Comparison of ENCODE assay signal across 19 cellular contexts in genomic region chr11:272195-272930, GRCh38.
DNase-seq lines count a peak whose midpoint lies in the region; ATAC-seq lines count a peak whose summit lies in the region.
"Had no signal": no experiment of that assay in that cellular context is flagged by ENCODE, and none has a peak within 500 bp of the region (broad histone marks: within the 10 kb centered on the region; RNA-seq: fewer than 3 reads in every experiment).

No MANE protein-coding gene starts in this region.

- no peak overlapping the region for H3K27ac Mint-ChIP-seq in stimulated activated naive CD8-positive, alpha-beta T cell treated with anti-CD3 and anti-CD28 coated beads, Interleukin-15, amount 100 ng/mL, for 72 hours
- H3K27ac Mint-ChIP-seq: activated naive CD8-positive, alpha-beta T cell treated with anti-CD3 and anti-CD28 coated beads, Interleukin-2, amount 50 U/mL, for 24 hours; activated T-cell treated with anti-CD3 and anti-CD28 coated beads, Interleukin-2, amount 50 U/mL, for 72 hours; mesothelial cell of epicardium; neural progenitor cell had no signal

- peaks cover 38% of the 10 kb centered on the region for H3K4me1 Mint-ChIP-seq in stimulated activated naive CD8-positive, alpha-beta T cell treated with anti-CD3 and anti-CD28 coated beads, Interleukin-15, amount 100 ng/mL, for 72 hours

- DNase-seq in stimulated activated naive CD8-positive, alpha-beta T cell treated with anti-CD3 and anti-CD28 coated beads, Interleukin-15, Interleukin-2, amounts not matched to agents 100 U/mL and 50 U/mL, for 24 hours, result peak; percentile 0
- no peak for DNase-seq in stimulated activated naive CD8-positive, alpha-beta T cell treated with anti-CD3 and anti-CD28 coated beads, Interleukin-15, amount 100 ng/mL, for 72 hours
- DNase-seq in RPMI8226 (peak; percentile 81), iPS-NIHi7 (ENCODE audit: extremely low spot score) (peak; percentile 3), NCI-H1436 (lab: John Stamatoyannopoulos, UW) (no peak), substantia nigra (lab: John Stamatoyannopoulos, UW) (no peak)
- no peak for DNase-seq in activated CD4-positive, alpha-beta T cell treated with anti-CD3 and anti-CD28 coated beads, Interleukin-2, amount 50 U/mL, for 4 hours
- DNase-seq: activated CD4-positive, alpha-beta T cell treated with anti-CD3 and anti-CD28 coated beads, Interleukin-2, amount 50 U/mL, for 48 hours; activated naive CD8-positive, alpha-beta T cell treated with anti-CD3 and anti-CD28 coated beads, Interleukin-2, amount 50 U/mL, for 24 hours; activated T-cell treated with anti-CD3 and anti-CD28 coated beads, Interleukin-2, amount 50 U/mL, for 72 hours; AML-193; body of pancreas; NCI-H524; SHP77 treated with DMSO at 0.1 percent for 48 hours; stimulated activated CD4-positive, alpha-beta T cell treated with anti-CD3 and anti-CD28 coated beads, Interleukin-4, amount 100 ng/mL, for 24 hours; T-cell had no signal

- H3K27ac ChIP-seq in substantia nigra (ENCODE audit: low read depth, low read length, poor library complexity, severe bottlenecking), result no peak overlapping the region
- H3K27ac ChIP-seq: body of pancreas, neural progenitor cell, upper lobe of left lung had no signal

- no peak for ATAC-seq in stimulated activated naive CD8-positive, alpha-beta T cell treated with anti-CD3 and anti-CD28 coated beads, Interleukin-15, Interleukin-2, amounts not matched to agents 100 U/mL and 50 U/mL, for 24 hours
- no peak for ATAC-seq in stimulated activated naive CD8-positive, alpha-beta T cell treated with anti-CD3 and anti-CD28 coated beads, Interleukin-15, amount 100 ng/mL, for 72 hours
- ATAC-seq: activated naive CD8-positive, alpha-beta T cell treated with anti-CD3 and anti-CD28 coated beads, Interleukin-2, amount 50 U/mL, for 24 hours; activated T-cell treated with anti-CD3 and anti-CD28 coated beads, Interleukin-2, amount 50 U/mL, for 72 hours; body of pancreas; T-cell had no signal

- no peaks in the 10 kb centered on the region for H3K27me3 Mint-ChIP-seq in stimulated activated naive CD8-positive, alpha-beta T cell treated with anti-CD3 and anti-CD28 coated beads, Interleukin-15, amount 100 ng/mL, for 72 hours
- H3K27me3 Mint-ChIP-seq: activated naive CD8-positive, alpha-beta T cell treated with anti-CD3 and anti-CD28 coated beads, Interleukin-2, amount 50 U/mL, for 24 hours; T-cell had no signal

- H3K9me3 Mint-ChIP-seq in stimulated activated naive CD8-positive, alpha-beta T cell treated with anti-CD3 and anti-CD28 coated beads, Interleukin-15, amount 100 ng/mL, for 72 hours, result peaks cover 12 to 15% of the 10 kb centered on the region in 2 donors

- no peak overlapping the region for H3K4me3 Mint-ChIP-seq in stimulated activated naive CD8-positive, alpha-beta T cell treated with anti-CD3 and anti-CD28 coated beads, Interleukin-15, amount 100 ng/mL, for 72 hours
- H3K4me3 Mint-ChIP-seq: activated naive CD8-positive, alpha-beta T cell treated with anti-CD3 and anti-CD28 coated beads, Interleukin-2, amount 50 U/mL, for 24 hours; mesothelial cell of epicardium; neural progenitor cell; T-cell had no signal

Comparison
In these comparisons a context has a peak if more than half of its experiments do, and no peak if none do; other contexts are left out.
1. DNase-seq: peak in stimulated activated naive CD8-positive, alpha-beta T cell treated with anti-CD3 and anti-CD28 coated beads, Interleukin-15, Interleukin-2, amounts not matched to agents 100 U/mL and 50 U/mL, for 24 hours (single experiment), RPMI8226 (single experiment) and iPS-NIHi7 (single experiment); none in stimulated activated naive CD8-positive, alpha-beta T cell treated with anti-CD3 and anti-CD28 coated beads, Interleukin-15, amount 100 ng/mL, for 72 hours (0 of 2), NCI-H1436 (single experiment), substantia nigra (0 of 49) and activated CD4-positive, alpha-beta T cell treated with anti-CD3 and anti-CD28 coated beads, Interleukin-2, amount 50 U/mL, for 4 hours (0 of 2).